Comparison of ENCODE assay signal across 8 cellular contexts in the genomic region with DNA sequence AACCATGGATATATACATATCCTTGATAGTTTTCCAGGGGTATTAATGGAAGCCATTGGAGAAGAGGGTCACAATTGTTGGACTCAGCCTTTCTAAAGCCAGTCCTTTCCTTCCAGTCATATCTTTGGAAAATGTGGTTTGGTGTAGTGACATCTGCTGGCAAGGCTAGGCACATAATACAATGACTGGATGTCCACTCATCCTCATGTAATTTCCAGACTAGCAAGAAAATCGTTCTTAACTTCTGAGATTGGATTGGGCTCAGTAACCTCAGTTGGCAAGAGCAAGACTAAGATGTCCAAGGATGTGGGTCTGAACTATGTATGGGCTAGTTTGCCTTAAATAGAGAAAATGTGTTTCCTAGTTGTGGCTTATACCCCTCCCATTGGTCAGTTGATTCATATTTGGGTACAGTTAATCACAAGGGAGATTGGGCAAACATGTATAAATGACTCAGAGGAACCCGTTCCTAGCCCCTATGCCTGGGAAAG. TPM values are rescaled to one million over a fixed set of nuclear protein-coding genes. Genes with fewer than 3 reads are reported as not detected.
DNase-seq lines count a peak whose midpoint lies in the region; ATAC-seq, FAIRE-seq and TF ChIP-seq lines count a peak whose summit lies in the region.

No MANE protein-coding gene starts in this region.

- H3K4me1 ChIP-seq in GM12878 (ENCODE audit: control insufficient read depth, insufficient read depth, low read length) (no peaks in the 10 kb centered on the region), tibial artery (peaks cover 0 to 83% (median 67%) of the 10 kb centered on the region in 4 donors)

- no peak for TF ChIP-seq EP300 in GM12878 (IDR thresholded peaks at IDR 0.05; ENCODE audit: borderline replicate concordance in 1 of 2, control insufficient read depth in 1 of 2, low read depth in 2 of 2, low read length in 2 of 2)

- SMC1A ChIA-PET in GM12878 (lab: Charles Lee; ENCODE audit: uncharacterized antibody, unreplicated experiment), result interaction anchor here (0.7 to 4.7 kb wide), 7 partner anchors 16 to 210 kb away, joined by 3 to 38 read pairs (median 3); a partner anchor contains a TSS

- peak; percentile 63; the same call in 1 of the 2 replicates for TF ChIP-seq RAD21 in GM12878 (IDR thresholded peaks at IDR 0.05; ENCODE audit: insufficient read depth, low read depth, low read length)

- H3K27ac ChIP-seq in GM12878 (ENCODE audit: control insufficient read depth, insufficient read depth) (no peak overlapping the region), tibial artery (peak overlapping the region; percentile 77 to 78)

- DNase-seq in BJ (ENCODE audit: low read depth), result peak; percentile 68
- DNase-seq in NCI-H526 treated with DMSO at 0.1 percent for 48 hours (lab: John Stamatoyannopoulos, UW), result peak; percentile 37
- no peak for DNase-seq in GM12878 (ENCODE audit: low read depth, low spot score)
- DNase-seq in left kidney (ENCODE audit: low read depth, low spot score), result peak; percentile 72
- DNase-seq in tibial artery, result peak in 1 of 2 donors; percentile 49
- DNase-seq in GM19240 (ENCODE audit: insufficient read length, low spot score), result no peak

- RAD21 ChIA-PET in GM12878 (lab: Charles Lee; ENCODE audit: unreplicated experiment), result interaction anchor here (1.0 kb wide), 1 partner anchor 72 kb away, joined by 4 read pairs; a partner anchor contains a TSS

- H3K79me2 ChIP-seq in GM12878 (ENCODE audit: control insufficient read depth, insufficient read depth, low read length), result no peaks in the 10 kb centered on the region

- POLR2A ChIA-PET in BJ (lab: Charles Lee), result no interaction called here
- POLR2A ChIA-PET in GM12878 (lab: Charles Lee), result interaction anchor here (1.2 kb wide), 1 partner anchor 72 kb away, joined by 4 read pairs; a partner anchor contains a TSS

- TF ChIP-seq CTCF in BJ (IDR thresholded peaks at IDR 0.05; ENCODE audit: insufficient read depth, low read depth, low read length), result peak; percentile 68
- TF ChIP-seq CTCF in GM12873 (IDR thresholded peaks at IDR 0.05; ENCODE audit: insufficient read depth, low read depth, low read length, missing control alignments), result peak; percentile 68
- TF ChIP-seq CTCF in GM12878 (IDR thresholded peaks at IDR 0.05 in 2 of 3, conservative IDR thresholded peaks at IDR 0.05 in 1 of 3; ENCODE audit: control insufficient read depth in 2 of 3, extremely low read depth in 1 of 3, insufficient read depth in 1 of 3, low read depth in 3 of 3, low read length in 3 of 3), result peak; percentile 53 to 71 (median 56); a peak in 5 of 6 replicates
- peak; percentile 56 to 62 for TF ChIP-seq CTCF in tibial artery (IDR thresholded peaks at IDR 0.05)

- in situ Hi-C loops in GM12878 (cut with MboI), result no loop called here

- H3K9me3 ChIP-seq in GM12878 (replicated peaks; ENCODE audit: control insufficient read depth, insufficient read depth, low read length) (no peaks in the 10 kb centered on the region), tibial artery (no peaks in the 10 kb centered on the region)

- WGBS in GM12878 (ENCODE audit: insufficient coverage, insufficient replicate concordance, low lambda C conversion rate, missing lambda C conversion rate), result 0% methylated on average over 2 of the region's 2 CpGs

- FAIRE-seq in GM12878 (lab: Jason Lieb, UNC), result peak; percentile 73

- H3K36me3 ChIP-seq in BJ (ENCODE audit: control insufficient read depth, insufficient read depth, low read length) (no peaks in the 10 kb centered on the region), GM12878 (ENCODE audit: control insufficient read depth in 2 of 2, insufficient read depth in 2 of 2, low read length in 1 of 2) (no peaks in the 10 kb centered on the region), tibial artery (no peaks in the 10 kb centered on the region)

- H3K9ac ChIP-seq in GM12878 (ENCODE audit: control insufficient read depth, insufficient read depth, low read length), result no peak overlapping the region

- no peak for TF ChIP-seq POLR2A in GM12878 (IDR thresholded peaks at IDR 0.05; ENCODE audit: low read depth, low read length)

- 0 out of 2 replicates have a peak, but pooled peaks cover 1% of the 10 kb centered on the region for H3K27me3 ChIP-seq in BJ (ENCODE audit: control insufficient read depth, insufficient read depth, low read length)
- H3K27me3 ChIP-seq in GM12878 (replicated peaks in 1 of 2; ENCODE audit: control insufficient read depth in 2 of 2, insufficient read depth in 2 of 2, low read length in 1 of 2), result no peaks in the 10 kb centered on the region; a peak in 1 of 4 replicates
- no peaks in the 10 kb centered on the region for H3K27me3 ChIP-seq in tibial artery

- H3K4me2 ChIP-seq in GM12878 (ENCODE audit: control insufficient read depth, insufficient read depth), result no peak overlapping the region

- intact Hi-C loops in GM12878 (cut with micrococcal nuclease; ENCODE audit: unreplicated experiment) (loop anchor here (5.0 kb wide), 1 partner anchor 212 kb away; no protein-coding TSS in a partner anchor), tibial artery (cut with DNase I; ENCODE audit: low total_unique reads) (loop anchor here (5.0 kb wide), 2 partner anchors 72 to 207 kb away; a partner anchor contains a TSS)

- CTCF ChIA-PET in BJ (lab: Yijun Ruan, JAX), result interaction anchor here (0.6 to 2.8 kb wide), 8 partner anchors 8 to 223 kb away, joined by 3 to 16 read pairs (median 4); a partner anchor contains a TSS
- CTCF ChIA-PET in GM12878 (lab: Yijun Ruan, JAX), result interaction anchor here (0.9 to 7.8 kb wide), 9 partner anchors 16 to 214 kb away, joined by 3 to 67 read pairs (median 6); a partner anchor contains a TSS

- ATAC-seq in GM12878 (peak; percentile 82), HG02610 (IDR thresholded peaks at IDR 0.05; ENCODE audit: unreplicated experiment) (no peak)

- H3K4me3 ChIP-seq in BJ (ENCODE audit: low read depth, low read length) (no peak overlapping the region), GM12878 (no peak overlapping the region), tibial artery (no peak overlapping the region)

- H4K20me1 ChIP-seq in GM12878 (ENCODE audit: control insufficient read depth, insufficient read depth), result no peaks in the 10 kb centered on the region

- no TSS peak for BruUV-seq in GM12878 (replicated peaks; lab: Mats Ljungman, UMichigan)

- H2AFZ ChIP-seq in GM12878 (ENCODE audit: control insufficient read depth, low read depth, low read length), result no peak overlapping the region

TF ChIP-seq in GM12878, 131 proteins besides CTCF, POLR2A, EP300 and RAD21 (continues in another document):
- 0 out of 2 replicates have a peak, but pooled peaks have one; percentile 28 for TF ChIP-seq IKZF1 (conservative IDR thresholded peaks at IDR 0.05)

RNA-seq across cellular contexts. Expression of a gene that starts 8.7 kb away (rescaled TPM):
- polyA plus RNA-seq in BJ (2011; rRNA removed) (19.5 and 23.0 TPM in 2 replicates), GM12878 (2011; rRNA removed) (20.5 and 24.2 TPM in 2 replicates), GM12878 (2014; fragmentation: Illumina TruSeq; extraction: Trizol) (30.6 and 40.2 TPM in 2 replicates), GM12878 (2014; fragmentation: Nextera tagmentation; extraction: Ambion mirVana) (1 to 10 TPM; 6.6 to 8.7 TPM), GM12878 (2014; rRNA removed) (15.9 and 19.9 TPM in 2 replicates), GM12878 (2016; fragmentation: Nextera tagmentation; extraction: Ambion mirVana) (10 to 100 TPM; 41.2 to 44.5 TPM)
- 19.9 and 25.5 TPM in 2 replicates for polyA minus RNA-seq in BJ (2011; rRNA and poly(A)+ RNA removed)
- total RNA-seq in GM12878 (2013; cell fraction: nucleolus; rRNA removed), result 109 and 115 TPM in 2 replicates
- total RNA-seq in GM12878 (2014; rRNA removed) (19.5 and 26.1 TPM in 2 replicates), GM12878 (2014; rRNA removed; fragmentation: Illumina TruSeq; extraction: Trizol) (26.1 and 28.4 TPM in 2 replicates), GM12878 (2021) (40.1 and 45.8 TPM in 2 replicates)
- 16.9 TPM for polyA plus RNA-seq in GM12878 (2011; ENCODE audit: low read depth)
- 21.1 and 27.5 TPM in 2 replicates for polyA plus RNA-seq in GM12878 (2011; cell fraction: cytosol; rRNA removed)
- polyA plus RNA-seq in GM12878 (2011; cell fraction: nucleus; rRNA removed), result 47.7 and 49.1 TPM in 2 replicates
- 20.5 and 24.9 TPM in 2 replicates for polyA plus RNA-seq in GM12878 (2012)
- polyA minus RNA-seq in GM12878 (2011; rRNA and poly(A)+ RNA removed), result 43.1 and 50.0 TPM in 2 replicates
- polyA minus RNA-seq in GM12878 (2011; cell fraction: cytosol; rRNA and poly(A)+ RNA removed), result 14.2 and 15.8 TPM in 2 replicates
- polyA minus RNA-seq in GM12878 (2011; cell fraction: nucleus; rRNA and poly(A)+ RNA removed), result 27.4 and 50.0 TPM in 2 replicates

RNA-seq across cellular contexts. Expression of a gene that starts 15.8 kb away (rescaled TPM):
- polyA plus RNA-seq in BJ (2011; rRNA removed) (2.2 and 3.9 TPM in 2 replicates), GM12878 (2011; rRNA removed) (9.3 and 17.5 TPM in 2 replicates), GM12878 (2014; fragmentation: Illumina TruSeq; extraction: Trizol) (15.4 and 24.6 TPM in 2 replicates), GM12878 (2014; fragmentation: Nextera tagmentation; extraction: Ambion mirVana) (1 to 10 TPM; 2.1 to 3.3 TPM), GM12878 (2014; rRNA removed) (24.5 and 25.8 TPM in 2 replicates), GM12878 (2016; fragmentation: Nextera tagmentation; extraction: Ambion mirVana) (10 to 100 TPM; 18.7 to 29.6 TPM)
- 2.1 and 3.2 TPM in 2 replicates for polyA minus RNA-seq in BJ (2011; rRNA and poly(A)+ RNA removed)
- total RNA-seq in GM12878 (2013; cell fraction: nucleolus; rRNA removed), result 18.9 and 25.4 TPM in 2 replicates
- total RNA-seq in GM12878 (2014; rRNA removed) (16.8 and 21.3 TPM in 2 replicates), GM12878 (2014; rRNA removed; fragmentation: Illumina TruSeq; extraction: Trizol) (10.9 and 11.9 TPM in 2 replicates), GM12878 (2021) (21.2 and 24.8 TPM in 2 replicates)
- polyA plus RNA-seq in GM12878 (2011; ENCODE audit: low read depth), result 20.4 TPM
- 20.8 and 23.2 TPM in 2 replicates for polyA plus RNA-seq in GM12878 (2011; cell fraction: cytosol; rRNA removed)
- polyA plus RNA-seq in GM12878 (2011; cell fraction: nucleus; rRNA removed), result 23.2 and 28.5 TPM in 2 replicates
- polyA plus RNA-seq in GM12878 (2012), result 30.8 and 33.5 TPM in 2 replicates
- 10.5 and 29.3 TPM in 2 replicates for polyA minus RNA-seq in GM12878 (2011; rRNA and poly(A)+ RNA removed)
- 8.6 and 10.8 TPM in 2 replicates for polyA minus RNA-seq in GM12878 (2011; cell fraction: cytosol; rRNA and poly(A)+ RNA removed)
- 12.2 and 18.0 TPM in 2 replicates for polyA minus RNA-seq in GM12878 (2011; cell fraction: nucleus; rRNA and poly(A)+ RNA removed)

Comparison
In these comparisons a context has a peak if more than half of its experiments do, and no peak if none do; other contexts are left out.
1. DNase-seq: peak in BJ (single experiment), NCI-H526 treated with DMSO at 0.1 percent for 48 hours (single experiment) and left kidney (single experiment); none in GM12878 (single experiment) and GM19240 (single experiment).
2. Peak in every context shown above with its lines, with median percentiles within 50 percentile points of each other: CTCF ChIP-seq.